19 cellular contexts compared by ENCODE assay signal in the genomic region with DNA sequence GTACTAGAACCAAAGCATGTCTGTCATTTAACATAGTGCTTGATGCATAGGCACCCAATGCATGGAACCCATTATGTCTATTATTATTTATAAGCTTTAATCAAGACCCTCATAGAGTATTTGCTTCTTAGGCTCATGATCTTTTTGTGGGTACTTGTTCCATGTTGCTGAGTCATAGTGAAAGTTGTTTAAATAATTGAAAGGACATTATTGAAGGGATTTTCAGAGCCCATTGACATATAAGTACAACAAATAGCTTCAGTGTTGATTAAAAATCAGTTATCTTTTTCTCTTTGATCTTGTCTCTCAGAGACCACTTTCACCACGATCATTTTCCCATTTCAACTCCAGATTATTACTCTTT.
DNase-seq lines count a peak whose midpoint lies in the region; ATAC-seq, FAIRE-seq and TF ChIP-seq lines count a peak whose summit lies in the region.
"Had no signal": no experiment of that assay in that cellular context is flagged by ENCODE, and none has a peak within 500 bp of the region (broad histone marks: within the 10 kb centered on the region; RNA-seq: fewer than 3 reads in every experiment).

No MANE protein-coding gene starts in this region.

- H3F3A ChIP-seq in GM23338 (replicated peaks; ENCODE audit: low read depth), result no peaks in the 10 kb centered on the region

- H3K4me1 ChIP-seq in A549, result peaks cover 53% of the 10 kb centered on the region
- no peaks in the 10 kb centered on the region for H3K4me1 ChIP-seq in GM23338 (ENCODE audit: insufficient read depth)
- H3K4me1 ChIP-seq: HAP-1 had no signal

- CTCF ChIA-PET in A549 (lab: Yijun Ruan, JAX), result interaction anchor here (1.1 to 1.3 kb wide), 3 partner anchors 66 to 320 kb away, joined by 3 read pairs; no protein-coding TSS in a partner anchor

- TF ChIP-seq POLR2A in A549 (IDR thresholded peaks at IDR 0.05; ENCODE audit: low read length), result no peak

- TF ChIP-seq EP300 in A549 (IDR thresholded peaks at IDR 0.05), result no peak

- no peaks in the 10 kb centered on the region for H3K27me3 ChIP-seq in GM23338 (ENCODE audit: insufficient read depth)

- peak overlapping the region; percentile 13; the same call in 1 of the 2 replicates for H3K27ac Mint-ChIP-seq in GM23338
- H3K27ac Mint-ChIP-seq: CD14-positive monocyte; CD8-positive, alpha-beta T cell had no signal

- in situ Hi-C loops in astrocyte of the spinal cord (cut with HindIII; ENCODE audit: low sequenced_read_pairs), result no loop called here

- H3K9me3 Mint-ChIP-seq in GM23338, result no peaks in the 10 kb centered on the region
- H3K9me3 Mint-ChIP-seq: CD8-positive, alpha-beta T cell had no signal

- no peaks in the 10 kb centered on the region for H3K79me2 ChIP-seq in GM23338 (replicated peaks; ENCODE audit: insufficient read depth)

- H3K27ac ChIP-seq in A549 (peak overlapping the region; percentile 82), GM23338 (ENCODE audit: low read depth) (no peak overlapping the region)

- H3K9me2 ChIP-seq in GM23338 (ENCODE audit: insufficient read depth), result no peaks in the 10 kb centered on the region

- no peak for FAIRE-seq in A549 (lab: Jason Lieb, UNC)
- FAIRE-seq: A204.1, D721Med, G401.6, GM12892, H1 had no signal

- no peak for ATAC-seq in A549
- ATAC-seq in GM23338, result no peak
- ATAC-seq: CD8-positive, alpha-beta T cell had no signal

- H3K36me3 ChIP-seq in GM23338 (ENCODE audit: insufficient read depth), result no peaks in the 10 kb centered on the region
- H3K36me3 ChIP-seq: HAP-1 had no signal

- no peak for DNase-seq in A549 (ENCODE audit: low read depth in 1 of 2, low spot score in 1 of 2)
- DNase-seq in GM23338 (ENCODE audit: low spot score), result no peak
- peak; percentile 12 for DNase-seq in astrocyte of the spinal cord (ENCODE audit: low read depth, low spot score)
- peak; percentile 32 for DNase-seq in iris pigment epithelial cell (ENCODE audit: low read depth)
- no peak for DNase-seq in stimulated activated CD4-positive, alpha-beta T cell treated with anti-CD3 and anti-CD28 coated beads, Interleukin-2, amount 100 ng/mL, for 48 hours
- DNase-seq in activated naive CD4-positive, alpha-beta T cell treated with anti-CD3 and anti-CD28 coated beads, Interleukin-2, amount 50 U/mL, for 16 hours, result no peak
- no peak for DNase-seq in 8988T
- DNase-seq: CD8-positive, alpha-beta T cell; COR-L47; DMS153; DMS79 treated with DMSO at 0.1 percent for 48 hours; EL had no signal

- peaks cover 3% of the 10 kb centered on the region; the same call in 2 of the 3 replicates for H3K4me1 Mint-ChIP-seq in GM23338
- H3K4me1 Mint-ChIP-seq: CD14-positive monocyte had no signal

- H3K4me3 Mint-ChIP-seq in GM23338, result no peak overlapping the region
- H3K4me3 Mint-ChIP-seq: CD14-positive monocyte; CD8-positive, alpha-beta T cell had no signal

- H4K20me1 ChIP-seq in GM23338 (replicated peaks; ENCODE audit: insufficient read depth), result no peaks in the 10 kb centered on the region

- no peaks in the 10 kb centered on the region for H3K9me3 ChIP-seq in A549
- H3K9me3 ChIP-seq: HAP-1 had no signal

- TF ChIP-seq CTCF in A549 (IDR thresholded peaks at IDR 0.05) (no peak), GM23338 (conservative IDR thresholded peaks at IDR 0.05; ENCODE audit: low read depth in 2 of 2) (no peak), astrocyte of the spinal cord (IDR thresholded peaks at IDR 0.05; ENCODE audit: low read depth, low read length) (no peak)

- POLR2A ChIA-PET in A549 (lab: Yijun Ruan, JAX), result no interaction called here

- H2AFZ ChIP-seq in GM23338, result no peak overlapping the region

- H3K27me3 Mint-ChIP-seq in GM23338 (ENCODE audit: insufficient read depth, low read depth, poor library complexity), result peaks cover 6% of the 10 kb centered on the region

- H3K4me3 ChIP-seq in A549 (no peak overlapping the region), GM23338 (no peak overlapping the region), astrocyte of the spinal cord (ENCODE audit: low read depth, low read length) (no peak overlapping the region)
- H3K4me3 ChIP-seq: HAP-1 had no signal

- H3K36me3 Mint-ChIP-seq in GM23338 (ENCODE audit: low read depth), result no peaks in the 10 kb centered on the region
- H3K36me3 Mint-ChIP-seq: CD14-positive monocyte; CD8-positive, alpha-beta T cell had no signal

- WGBS in A549 (ENCODE audit: missing lambda C conversion rate), result 89% methylated on average over 1 of the region's 1 CpG

- peak overlapping the region; percentile 2; the same call in 1 of the 3 replicates for H3K4me2 ChIP-seq in A549
- H3K4me2 ChIP-seq in GM23338, result no peak overlapping the region

- no peak for TF ChIP-seq RAD21 in A549 (conservative IDR thresholded peaks at IDR 0.05 in 1 of 2, IDR thresholded peaks at IDR 0.05 in 1 of 2)

TF ChIP-seq in A549, 52 proteins besides CTCF, POLR2A, EP300 and RAD21:
- TF ChIP-seq FOSL2 (IDR thresholded peaks at IDR 0.05), result no peak
- no peak for TF ChIP-seq FOSL2 (CRISPR knock-in tag; IDR thresholded peaks at IDR 0.05)
- no peak for TF ChIP-seq MYC (IDR thresholded peaks at IDR 0.05; ENCODE audit: borderline replicate concordance, low read length)
- TF ChIP-seq MAFK (IDR thresholded peaks at IDR 0.05; ENCODE audit: partially characterized antibody), result peak; percentile 56
- TF ChIP-seq, protein P1, sequence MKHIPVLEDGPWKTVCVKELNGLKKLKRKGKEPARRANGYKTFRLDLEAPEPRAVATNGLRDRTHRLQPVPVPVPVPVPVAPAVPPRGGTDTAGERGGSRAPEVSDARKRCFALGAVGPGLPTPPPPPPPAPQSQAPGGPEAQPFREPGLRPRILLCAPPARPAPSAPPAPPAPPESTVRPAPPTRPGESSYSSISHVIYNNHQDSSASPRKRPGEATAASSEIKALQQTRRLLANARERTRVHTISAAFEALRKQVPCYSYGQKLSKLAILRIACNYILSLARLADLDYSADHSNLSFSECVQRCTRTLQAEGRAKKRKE (CRISPR knock-in tag; IDR thresholded peaks at IDR 0.05; ENCODE audit: low read depth), result no peak
- no peak for TF ChIP-seq HOXA7 (CRISPR knock-in tag; IDR thresholded peaks at IDR 0.05)
- no peak for TF ChIP-seq FOXS1 (CRISPR knock-in tag; IDR thresholded peaks at IDR 0.05)
TF ChIP-seq in A549: peak in this region for 1.

TF ChIP-seq in GM23338, 12 proteins besides CTCF, POLR2A, EP300 and RAD21 (continues in another document):
- TF ChIP-seq EZH2phosphoT487 (IDR thresholded peaks at IDR 0.05; ENCODE audit: unreplicated experiment) (no peak), EZH2 (IDR thresholded peaks at IDR 0.05; ENCODE audit: low read depth, unreplicated experiment) (no peak), CREB1 (CRISPR knock-in tag; IDR thresholded peaks at IDR 0.05; ENCODE audit: low read depth) (no peak), POLR2AphosphoS5 (IDR thresholded peaks at IDR 0.05; ENCODE audit: low read depth) (no peak), STAT1 (IDR thresholded peaks at IDR 0.05; ENCODE audit: unreplicated experiment) (no peak)
- TF ChIP-seq, protein P2, sequence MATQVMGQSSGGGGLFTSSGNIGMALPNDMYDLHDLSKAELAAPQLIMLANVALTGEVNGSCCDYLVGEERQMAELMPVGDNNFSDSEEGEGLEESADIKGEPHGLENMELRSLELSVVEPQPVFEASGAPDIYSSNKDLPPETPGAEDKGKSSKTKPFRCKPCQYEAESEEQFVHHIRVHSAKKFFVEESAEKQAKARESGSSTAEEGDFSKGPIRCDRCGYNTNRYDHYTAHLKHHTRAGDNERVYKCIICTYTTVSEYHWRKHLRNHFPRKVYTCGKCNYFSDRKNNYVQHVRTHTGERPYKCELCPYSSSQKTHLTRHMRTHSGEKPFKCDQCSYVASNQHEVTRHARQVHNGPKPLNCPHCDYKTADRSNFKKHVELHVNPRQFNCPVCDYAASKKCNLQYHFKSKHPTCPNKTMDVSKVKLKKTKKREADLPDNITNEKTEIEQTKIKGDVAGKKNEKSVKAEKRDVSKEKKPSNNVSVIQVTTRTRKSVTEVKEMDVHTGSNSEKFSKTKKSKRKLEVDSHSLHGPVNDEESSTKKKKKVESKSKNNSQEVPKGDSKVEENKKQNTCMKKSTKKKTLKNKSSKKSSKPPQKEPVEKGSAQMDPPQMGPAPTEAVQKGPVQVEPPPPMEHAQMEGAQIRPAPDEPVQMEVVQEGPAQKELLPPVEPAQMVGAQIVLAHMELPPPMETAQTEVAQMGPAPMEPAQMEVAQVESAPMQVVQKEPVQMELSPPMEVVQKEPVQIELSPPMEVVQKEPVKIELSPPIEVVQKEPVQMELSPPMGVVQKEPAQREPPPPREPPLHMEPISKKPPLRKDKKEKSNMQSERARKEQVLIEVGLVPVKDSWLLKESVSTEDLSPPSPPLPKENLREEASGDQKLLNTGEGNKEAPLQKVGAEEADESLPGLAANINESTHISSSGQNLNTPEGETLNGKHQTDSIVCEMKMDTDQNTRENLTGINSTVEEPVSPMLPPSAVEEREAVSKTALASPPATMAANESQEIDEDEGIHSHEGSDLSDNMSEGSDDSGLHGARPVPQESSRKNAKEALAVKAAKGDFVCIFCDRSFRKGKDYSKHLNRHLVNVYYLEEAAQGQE (IDR thresholded peaks at IDR 0.05; ENCODE audit: unreplicated experiment), result no peak

Comparison
In these comparisons a context has a peak if more than half of its experiments do, and no peak if none do; other contexts are left out.
1. DNase-seq: peak in astrocyte of the spinal cord (single experiment) and iris pigment epithelial cell (single experiment); none in A549 (0 of 2), GM23338 (single experiment), stimulated activated CD4-positive, alpha-beta T cell treated with anti-CD3 and anti-CD28 coated beads, Interleukin-2, amount 100 ng/mL, for 48 hours (0 of 2), activated naive CD4-positive, alpha-beta T cell treated with anti-CD3 and anti-CD28 coated beads, Interleukin-2, amount 50 U/mL, for 16 hours (single experiment) and 8988T (single experiment).